Comparison of ENCODE assay signal across 17 cellular contexts in the genomic region with DNA sequence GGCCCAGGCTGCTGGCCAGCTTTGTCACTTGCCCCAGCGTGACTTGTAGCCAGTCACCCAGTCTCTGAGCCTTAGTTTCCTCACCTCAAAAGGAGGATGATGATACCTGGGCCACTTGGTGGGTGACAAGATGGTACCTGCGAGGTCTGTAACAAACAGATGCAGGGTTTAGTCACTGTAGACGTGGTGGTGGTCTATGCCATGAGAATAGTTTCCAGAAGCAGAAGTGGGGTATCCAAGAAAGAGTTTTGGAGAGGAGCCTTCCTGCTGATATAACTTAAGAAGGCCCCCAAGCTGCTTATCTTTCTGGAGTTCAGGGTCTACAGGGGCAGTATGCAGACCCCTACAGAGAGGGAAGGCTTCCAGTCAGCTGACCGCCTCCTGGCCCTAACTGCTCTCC. TPM values are rescaled to one million over a fixed set of nuclear protein-coding genes. Genes with fewer than 3 reads are reported as not detected.
DNase-seq lines count a peak whose midpoint lies in the region; ATAC-seq and TF ChIP-seq lines count a peak whose summit lies in the region.
"Had no signal": no experiment of that assay in that cellular context is flagged by ENCODE, and none has a peak within 500 bp of the region (broad histone marks: within the 10 kb centered on the region; RNA-seq: fewer than 3 reads in every experiment).

No MANE protein-coding gene starts in this region.

- H3K4me3 ChIP-seq in SJSA1 (peak overlapping the region; percentile 83), esophagus squamous epithelium (no peak overlapping the region), mucosa of rectum (ENCODE audit: low read length in 2 of 2) (no peak overlapping the region), transverse colon (peak overlapping the region in 1 of 4 donors; percentile 16)
- H3K4me3 ChIP-seq: BLaER1, Peyer's patch had no signal

- H3K36me3 ChIP-seq in SJSA1 (peaks cover 41% of the 10 kb centered on the region), esophagus squamous epithelium (no peaks in the 10 kb centered on the region), mucosa of rectum (ENCODE audit: control insufficient read depth in 2 of 2, insufficient read depth in 2 of 2, low read length in 2 of 2) (no peaks in the 10 kb centered on the region), transverse colon (no peaks in the 10 kb centered on the region)
- H3K36me3 ChIP-seq: BLaER1, Peyer's patch had no signal

- TF ChIP-seq POLR2A in esophagus squamous epithelium (IDR thresholded peaks at IDR 0.05) (no peak), transverse colon (IDR thresholded peaks at IDR 0.05) (no peak)

- intact Hi-C loops in esophagus squamous epithelium (cut with DNase I): loop anchor here (10.0 kb wide), 1 partner anchor 662 kb away; no protein-coding TSS in a partner anchor
- intact Hi-C loops in transverse colon (cut with DNase I; ENCODE audit: low total_unique reads): no loop called here

- H3K27me3 ChIP-seq in SJSA1 (replicated peaks) (no peaks in the 10 kb centered on the region), esophagus squamous epithelium (peaks cover 17 to 100% (median 31%) of the 10 kb centered on the region in 4 donors), mucosa of rectum (ENCODE audit: control insufficient read depth in 2 of 2, insufficient read depth in 2 of 2, low read length in 2 of 2) (peaks cover 40 to 55% of the 10 kb centered on the region in 2 donors), transverse colon (peaks cover 97% of the 10 kb centered on the region)

- WGBS in esophagus squamous epithelium, 2 donors: 61 to 68% methylated on average over 4 of the region's 4 CpGs
- WGBS in transverse colon (ENCODE audit: low coverage in 1 of 2), 2 donors: 49 to 50% methylated on average over 1 to 4 of the region's 4 CpGs

- H3K4me1 ChIP-seq in SJSA1 (replicated peaks) (peaks cover 65% of the 10 kb centered on the region), esophagus squamous epithelium (peaks cover 30 to 88% (median 33%) of the 10 kb centered on the region in 3 donors), mucosa of rectum (ENCODE audit: control insufficient read depth in 2 of 2, insufficient read depth in 2 of 2, low read length in 2 of 2) (peaks cover 0 to 2% of the 10 kb centered on the region in 2 donors), transverse colon (peaks cover 5 to 37% (median 23%) of the 10 kb centered on the region in 4 donors)

- H3K27ac ChIP-seq in SJSA1 (peak overlapping the region; percentile 89), esophagus squamous epithelium (peak overlapping the region; percentile 78 to 93 (median 86)), mucosa of rectum (ENCODE audit: low read depth in 2 of 2, low read length in 2 of 2) (peak overlapping the region; percentile 80 to 82), transverse colon (peak overlapping the region; percentile 82 to 88 (median 86))
- H3K27ac ChIP-seq: BLaER1 had no signal

- TF ChIP-seq EP300 in transverse colon (IDR thresholded peaks at IDR 0.05; ENCODE audit: low read depth): no peak

- H3K9me3 ChIP-seq in SJSA1 (replicated peaks) (peaks cover 2% of the 10 kb centered on the region; the same call in 1 of the 2 replicates), esophagus squamous epithelium (no peaks in the 10 kb centered on the region), mucosa of rectum (ENCODE audit: control insufficient read depth in 2 of 2, low read length in 2 of 2) (no peaks in the 10 kb centered on the region), transverse colon (no peaks in the 10 kb centered on the region)
- H3K9me3 ChIP-seq: Peyer's patch had no signal

- TF ChIP-seq CTCF in esophagus squamous epithelium (IDR thresholded peaks at IDR 0.05) (no peak), transverse colon (IDR thresholded peaks at IDR 0.05) (no peak)

- in situ Hi-C loops in transverse colon (cut with MboI; ENCODE audit: low pct_ligation_motif_present in 1 of 4, low pct_unique_long_range_greater_than_20kb in 1 of 4, low sequenced_read_pairs in 3 of 4): loop anchor here in 2 of 4 donors (10.0 to 25.0 kb wide), 3 partner anchors 474 to 792 kb away; no protein-coding TSS in a partner anchor

- peak in 1 of 2 experiments; percentile 70 for DNase-seq in SJSA1 (ENCODE audit: low read depth in 1 of 2, low spot score in 2 of 2)
- DNase-seq in esophagus squamous epithelium (lab: John Stamatoyannopoulos, UW): no peak
- DNase-seq in transverse colon: no peak
- no peak for DNase-seq in activated gamma-delta T cell treated with Interleukin-2 at 50 U/mL for 16 hours
- no peak for DNase-seq in NCI-H146 treated with DMSO at 0.1 percent for 48 hours (lab: John Stamatoyannopoulos, UW; ENCODE audit: unreplicated experiment)
- DNase-seq in cerebellar cortex (ENCODE audit: low spot score): no peak
- DNase-seq: Calu3; CD4-positive, alpha-beta memory T cell; DMS53; KG1; NCI-H1417; NCI-H1930; Peyer's patch had no signal

- H3K9ac ChIP-seq in mucosa of rectum (ENCODE audit: low read depth in 1 of 2, low read length in 2 of 2): peak overlapping the region; percentile 8 to 12
- H3K9ac ChIP-seq: BLaER1 had no signal

- ATAC-seq in GM18907 (IDR thresholded peaks at IDR 0.05; ENCODE audit: unreplicated experiment): no peak
- ATAC-seq: HepG2 had no signal

RNA-seq across cellular contexts. Expression of gene FOXF2, which starts 3.1 kb away (rescaled TPM):
- total RNA-seq in SJSA1 (2014; rRNA removed; shearing (Covaris generic)): 48.2 and 51.6 TPM in 2 replicates
- total RNA-seq in esophagus squamous epithelium: 10 to 100 TPM in 1 of 4 donors, 1 to 10 TPM in 2, under 1 TPM in 1; 0.34 to 12.4 (median 4.0) TPM
- 10 to 100 TPM in 3 of 4 donors, 1 to 10 TPM in 1; 9.0 to 45.2 (median 13.5) TPM for total RNA-seq in transverse colon
- total RNA-seq: CD4-positive, alpha-beta memory T cell; HepG2 had no signal
